Comparison of ENCODE assay signal across 9 cellular contexts in the genomic region with DNA sequence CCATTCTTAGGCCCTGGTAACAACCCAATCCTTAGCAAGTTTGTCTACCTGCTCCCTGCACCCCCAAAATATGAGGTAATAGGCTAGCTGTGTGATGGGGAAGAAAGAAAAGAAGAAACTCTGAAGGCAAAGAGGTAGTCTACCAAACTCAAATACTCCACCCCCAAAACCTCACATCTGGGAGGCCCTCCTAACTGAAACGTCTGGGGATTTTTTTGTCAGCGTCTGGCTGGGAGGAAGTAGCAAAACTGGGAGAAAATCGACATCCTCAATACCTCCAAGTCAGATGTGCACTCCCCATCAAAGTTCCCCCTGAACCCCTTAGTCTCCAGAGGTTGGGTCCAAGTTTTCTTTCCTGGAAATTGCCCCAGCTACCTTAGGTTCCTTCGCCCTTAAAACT. TPM values are rescaled to one million over a fixed set of nuclear protein-coding genes. Genes with fewer than 3 reads are reported as not detected.
DNase-seq lines count a peak whose midpoint lies in the region; ATAC-seq and TF ChIP-seq lines count a peak whose summit lies in the region.
"Had no signal": no experiment of that assay in that cellular context is flagged by ENCODE, and none has a peak within 500 bp of the region (broad histone marks: within the 10 kb centered on the region; RNA-seq: fewer than 3 reads in every experiment).

No MANE protein-coding gene starts in this region.

- ATAC-seq in esophagus mucosa, result no peak

- POLR2A ChIA-PET in CD8-positive, alpha-beta memory T cell (lab: Charles Lee), result interaction anchor here (1.5 kb wide), 1 partner anchor 18 kb away, joined by 3 read pairs; no protein-coding TSS in a partner anchor

- no peaks in the 10 kb centered on the region for H3K9me3 Mint-ChIP-seq in CD8-positive, alpha-beta memory T cell

- H3K9me3 ChIP-seq in CD8-positive, alpha-beta memory T cell (ENCODE audit: low read length), result no peaks in the 10 kb centered on the region
- H3K9me3 ChIP-seq in ectodermal cell (ENCODE audit: control insufficient read depth, low read length) (no peaks in the 10 kb centered on the region), neutrophil (no peaks in the 10 kb centered on the region)

- H3K27ac Mint-ChIP-seq in CD8-positive, alpha-beta memory T cell, result peak overlapping the region in 7 of 8 donors; percentile 75 to 94 (median 85)

- TF ChIP-seq CTCF in neutrophil (IDR thresholded peaks at IDR 0.05), result no peak

- peaks cover 0 to 3% of the 10 kb centered on the region in 2 donors for H3K27me3 Mint-ChIP-seq in CD8-positive, alpha-beta memory T cell

- peak overlapping the region; percentile 73 for H3K4me3 ChIP-seq in CD8-positive, alpha-beta memory T cell (ENCODE audit: low read length)
- peak overlapping the region; percentile 70 for H3K4me3 ChIP-seq in ectodermal cell (ENCODE audit: insufficient read depth, low read depth, low read length)
- H3K4me3 ChIP-seq in neutrophil (ENCODE audit: low read depth in 1 of 2, low read length in 1 of 2), result peak overlapping the region; percentile 70 to 73

- H3K27ac ChIP-seq in CD8-positive, alpha-beta memory T cell (ENCODE audit: low read depth, low read length), result peak overlapping the region; percentile 79
- H3K27ac ChIP-seq in ectodermal cell (ENCODE audit: insufficient read depth, low read depth, low read length, poor library complexity, severe bottlenecking) (no peak overlapping the region), neutrophil (peak overlapping the region; percentile 97)

- H3K36me3 ChIP-seq in CD8-positive, alpha-beta memory T cell (ENCODE audit: insufficient read depth, low read length), result no peaks in the 10 kb centered on the region
- no peaks in the 10 kb centered on the region for H3K36me3 ChIP-seq in ectodermal cell (ENCODE audit: control insufficient read depth, insufficient read depth, low read length)
- H3K36me3 ChIP-seq in neutrophil, result no peaks in the 10 kb centered on the region

- peaks cover 13% of the 10 kb centered on the region for H3K4me1 ChIP-seq in CD8-positive, alpha-beta memory T cell (ENCODE audit: insufficient read depth, low read length)
- no peaks in the 10 kb centered on the region for H3K4me1 ChIP-seq in ectodermal cell (ENCODE audit: control insufficient read depth, insufficient read depth, low read length)
- peaks cover 45 to 46% of the 10 kb centered on the region in 2 experiments for H3K4me1 ChIP-seq in neutrophil (ENCODE audit: control insufficient read depth in 1 of 2, insufficient read depth in 1 of 2, low read depth in 1 of 2, low read length in 1 of 2)

- peak overlapping the region; percentile 86 to 95 (median 93) for H3K4me3 Mint-ChIP-seq in CD8-positive, alpha-beta memory T cell

- peaks cover 23 to 51% (median 34%) of the 10 kb centered on the region in 3 donors for H3K4me1 Mint-ChIP-seq in CD8-positive, alpha-beta memory T cell

- CTCF ChIA-PET in CD8-positive, alpha-beta memory T cell (lab: Charles Lee), result interaction anchor here (1.2 kb wide), 1 partner anchor 16 kb away, joined by 3 read pairs; no protein-coding TSS in a partner anchor

- H3K36me3 Mint-ChIP-seq in CD8-positive, alpha-beta memory T cell, result peaks cover 0 to 10% (median 0%) of the 10 kb centered on the region in 3 donors

- no peaks in the 10 kb centered on the region for H3K27me3 ChIP-seq in CD8-positive, alpha-beta memory T cell (ENCODE audit: insufficient read depth, low read length, poor library complexity, severe bottlenecking)
- no peaks in the 10 kb centered on the region for H3K27me3 ChIP-seq in ectodermal cell (ENCODE audit: control insufficient read depth, insufficient read depth, low read length, poor library complexity, severe bottlenecking)
- no peaks in the 10 kb centered on the region for H3K27me3 ChIP-seq in neutrophil

- WGBS in ectodermal cell, 2 experiments, result 35 to 41% methylated on average over 2 to 4 of the region's 4 CpGs

- intact Hi-C loops in posterior vena cava (cut with DNase I), result no loop called here

- DNase-seq in CD8-positive, alpha-beta memory T cell, result no peak
- DNase-seq in NOMO-1 (lab: John Stamatoyannopoulos, UW; ENCODE audit: unreplicated experiment in 2 of 2) (peak; percentile 38 to 43), foreskin melanocyte (no peak), T-helper 9 cell (no peak), posterior vena cava (ENCODE audit: low spot score) (no peak)
- DNase-seq: effector CD4-positive, alpha-beta T cell had no signal

RNA-seq across cellular contexts. Expression of gene LAMP2, which starts 1.0 kb away (rescaled TPM):
- total RNA-seq in CD8-positive, alpha-beta memory T cell, result 10 to 100 TPM; 39.1 to 39.6 TPM
- polyA plus RNA-seq in CD8-positive, alpha-beta memory T cell, result 74.3 TPM
- 28.3 TPM for polyA plus RNA-seq in ectodermal cell (2013, experiment 1 of 4)
- polyA plus RNA-seq in ectodermal cell (2013, experiment 2 of 4), result 30.6 TPM
- 32.0 TPM for polyA plus RNA-seq in ectodermal cell (2013, experiment 3 of 4)
- polyA plus RNA-seq in ectodermal cell (2013, experiment 4 of 4), result 37.5 TPM
- 100 to 1,000 TPM in 1 of 2 donors, 10 to 100 TPM in 1; 92.5 to 102 TPM for total RNA-seq in posterior vena cava
- total RNA-seq in esophagus mucosa, result 131 TPM

Comparison
In these comparisons a context has a peak if more than half of its experiments do, and no peak if none do; other contexts are left out.
1. DNase-seq: peak in NOMO-1 (2 of 2); none in CD8-positive, alpha-beta memory T cell (0 of 5), foreskin melanocyte (single experiment), T-helper 9 cell (single experiment) and posterior vena cava (single experiment).
2. Peak in every context shown above with its lines, with median percentiles within 50 percentile points of each other: H3K4me3 ChIP-seq.